ENCODE assay signal across 23 cellular contexts in the genomic region with DNA sequence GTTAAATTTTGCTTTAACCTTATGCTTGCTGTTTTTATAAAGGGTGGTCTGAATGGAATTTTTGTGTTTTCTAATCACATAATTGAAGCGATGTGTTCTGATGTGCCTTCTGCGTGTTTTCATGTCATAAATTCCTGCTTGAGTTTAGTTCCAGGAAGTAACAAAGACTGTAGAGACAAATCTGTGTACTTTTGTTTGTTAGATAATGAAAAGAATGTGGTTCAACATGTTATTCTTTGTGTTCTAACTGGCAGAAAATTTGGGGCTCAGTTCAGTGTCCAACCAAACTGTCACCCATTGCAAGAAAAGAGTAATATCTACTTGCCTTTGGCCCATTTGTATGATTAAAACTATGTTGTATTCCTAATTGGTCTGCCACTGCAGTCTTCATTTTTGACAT.
DNase-seq lines count a peak whose midpoint lies in the region; ATAC-seq, FAIRE-seq and TF ChIP-seq lines count a peak whose summit lies in the region.
"Had no signal": no experiment of that assay in that cellular context is flagged by ENCODE, and none has a peak within 500 bp of the region (broad histone marks: within the 10 kb centered on the region; RNA-seq: fewer than 3 reads in every experiment).

No MANE protein-coding gene starts in this region.

- peak overlapping the region; percentile 26 for H3K4me3 Mint-ChIP-seq in T-helper 2 cell treated with Interferon-gamma antibody and Interleukin-4, amounts not matched to agents 5 μg/mL and 100 μg/mL, for 36 hours
- H3K4me3 Mint-ChIP-seq in progenitor cell of endocrine pancreas (ENCODE audit: low read depth) = no peak overlapping the region
- H3K4me3 Mint-ChIP-seq: activated CD8-positive, alpha-beta T cell treated with anti-CD3 and anti-CD28 coated beads, Interleukin-2, amount 10 ng/mL, durations not matched to agents 7 days and 5 days; activated naive CD8-positive, alpha-beta T cell treated with anti-CD3 and anti-CD28 coated beads, Interleukin-2, amount 50 U/mL, for 24 hours; brain; CD14-positive monocyte; nephron; T-cell had no signal

- peak overlapping the region; percentile 18 for H3K27ac Mint-ChIP-seq in T-helper 2 cell treated with Interferon-gamma antibody and Interleukin-4, amounts not matched to agents 5 μg/mL and 100 μg/mL, for 36 hours
- H3K27ac Mint-ChIP-seq in progenitor cell of endocrine pancreas = peak overlapping the region; percentile 29
- H3K27ac Mint-ChIP-seq: activated CD8-positive, alpha-beta T cell treated with anti-CD3 and anti-CD28 coated beads, Interleukin-2, amount 10 ng/mL, durations not matched to agents 7 days and 5 days; activated naive CD8-positive, alpha-beta T cell treated with anti-CD3 and anti-CD28 coated beads, Interleukin-2, amount 50 U/mL, for 24 hours; CD14-positive monocyte; nephron; T-cell had no signal

- H3K4me1 Mint-ChIP-seq in T-helper 2 cell treated with Interferon-gamma antibody and Interleukin-4, amounts not matched to agents 5 μg/mL and 100 μg/mL, for 36 hours (ENCODE audit: low read depth) = peaks cover 21% of the 10 kb centered on the region
- H3K4me1 Mint-ChIP-seq in progenitor cell of endocrine pancreas (ENCODE audit: low read depth) = peaks cover 19% of the 10 kb centered on the region
- H3K4me1 Mint-ChIP-seq: CD14-positive monocyte, nephron had no signal

- H3K9me3 ChIP-seq in hepatocyte (ENCODE audit: low read depth) (no peaks in the 10 kb centered on the region), prostate gland (no peaks in the 10 kb centered on the region), right cardiac atrium (ENCODE audit: control insufficient read depth, low read length) (no peaks in the 10 kb centered on the region)
- H3K9me3 ChIP-seq: SJCRH30 had no signal

- ATAC-seq in right cardiac atrium = no peak
- ATAC-seq: activated CD8-positive, alpha-beta T cell treated with anti-CD3 and anti-CD28 coated beads, Interleukin-2, amount 10 ng/mL, durations not matched to agents 7 days and 5 days; T-cell had no signal

- H3K4me3 ChIP-seq in hepatocyte (no peak overlapping the region), prostate gland (no peak overlapping the region), right cardiac atrium (ENCODE audit: low read length) (no peak overlapping the region)
- H3K4me3 ChIP-seq: left ventricle myocardium inferior, SJCRH30 had no signal

- no peak for DNase-seq in GM12891 (ENCODE audit: insufficient read length, low spot score)
- DNase-seq in T-helper 2 cell treated with Interferon-gamma antibody and Interleukin-4, amounts not matched to agents 5 μg/mL and 100 μg/mL, for 36 hours (ENCODE audit: low spot score) = no peak
- no peak for DNase-seq in hepatocyte (ENCODE audit: low spot score)
- no peak for DNase-seq in progenitor cell of endocrine pancreas (ENCODE audit: low spot score, unreplicated experiment)
- DNase-seq in NOMO-1 treated with dmso at 0.1 percent for 144 hours (lab: John Stamatoyannopoulos, UW; ENCODE audit: unreplicated experiment) = no peak
- DNase-seq in prostate gland (ENCODE audit: low spot score) = no peak
- DNase-seq in right cardiac atrium = no peak
- DNase-seq: activated CD4-positive, alpha-beta T cell treated with anti-CD3 and anti-CD28 coated beads for 1 hour; activated CD8-positive, alpha-beta T cell treated with anti-CD3 and anti-CD28 coated beads, Interleukin-2, amount 10 ng/mL, durations not matched to agents 7 days and 5 days; activated gamma-delta T cell treated with Interleukin-2 at 50 U/mL for 16 hours; activated naive CD8-positive, alpha-beta T cell treated with anti-CD3 and anti-CD28 coated beads, Interleukin-2, amount 50 U/mL, for 24 hours; erythroblast; hypothalamus; left ventricle myocardium inferior; posterior cingulate gyrus; SJCRH30; substantia nigra; T-cell had no signal

- H3K36me3 Mint-ChIP-seq in T-helper 2 cell treated with Interferon-gamma antibody and Interleukin-4, amounts not matched to agents 5 μg/mL and 100 μg/mL, for 36 hours (ENCODE audit: low read depth) = no peaks in the 10 kb centered on the region
- no peaks in the 10 kb centered on the region for H3K36me3 Mint-ChIP-seq in progenitor cell of endocrine pancreas (ENCODE audit: insufficient read depth)
- H3K36me3 Mint-ChIP-seq: brain, CD14-positive monocyte, T-cell had no signal

- H2AFZ ChIP-seq in hepatocyte = peak overlapping the region; percentile 22

- TF ChIP-seq POLR2A in GM12891 (IDR thresholded peaks at IDR 0.05; ENCODE audit: low read depth, low read length) = no peak
- TF ChIP-seq POLR2A in prostate gland (IDR thresholded peaks at IDR 0.05) = no peak

- no peak for TF ChIP-seq CTCF in hepatocyte (IDR thresholded peaks at IDR 0.05; ENCODE audit: poor library complexity)
- TF ChIP-seq CTCF in progenitor cell of endocrine pancreas (IDR thresholded peaks at IDR 0.05; ENCODE audit: unreplicated experiment) = no peak
- no peak for TF ChIP-seq CTCF in prostate gland (IDR thresholded peaks at IDR 0.05)

- H3K27me3 Mint-ChIP-seq in T-helper 2 cell treated with Interferon-gamma antibody and Interleukin-4, amounts not matched to agents 5 μg/mL and 100 μg/mL, for 36 hours (ENCODE audit: low read depth) = peaks cover 16% of the 10 kb centered on the region
- no peaks in the 10 kb centered on the region for H3K27me3 Mint-ChIP-seq in progenitor cell of endocrine pancreas
- H3K27me3 Mint-ChIP-seq: brain, T-cell had no signal

- H3K9me2 ChIP-seq in hepatocyte (replicated peaks; ENCODE audit: insufficient read depth) = no peaks in the 10 kb centered on the region

- H3K4me1 ChIP-seq in hepatocyte (ENCODE audit: insufficient read depth) = peaks cover 6% of the 10 kb centered on the region
- H3K4me1 ChIP-seq in prostate gland (replicated peaks) = no peaks in the 10 kb centered on the region
- H3K4me1 ChIP-seq in right cardiac atrium (ENCODE audit: control insufficient read depth, insufficient read depth, low read length) = no peaks in the 10 kb centered on the region
- H3K4me1 ChIP-seq: left ventricle myocardium inferior, SJCRH30 had no signal

- H3K9me3 Mint-ChIP-seq in T-helper 2 cell treated with Interferon-gamma antibody and Interleukin-4, amounts not matched to agents 5 μg/mL and 100 μg/mL, for 36 hours = no peaks in the 10 kb centered on the region
- peaks cover 13% of the 10 kb centered on the region for H3K9me3 Mint-ChIP-seq in progenitor cell of endocrine pancreas (ENCODE audit: low read depth)
- H3K9me3 Mint-ChIP-seq: activated naive CD8-positive, alpha-beta T cell treated with anti-CD3 and anti-CD28 coated beads, Interleukin-2, amount 50 U/mL, for 24 hours had no signal

- H3K79me2 ChIP-seq in hepatocyte = no peaks in the 10 kb centered on the region

- intact Hi-C loops in prostate gland (cut with DNase I) (no loop called here), right cardiac atrium (cut with DNase I) (no loop called here)

- H3K27me3 ChIP-seq in hepatocyte (no peaks in the 10 kb centered on the region), prostate gland (replicated peaks; ENCODE audit: insufficient read depth) (no peaks in the 10 kb centered on the region), right cardiac atrium (ENCODE audit: control insufficient read depth, insufficient read depth) (no peaks in the 10 kb centered on the region)
- H3K27me3 ChIP-seq: SJCRH30 had no signal

- H3K27ac ChIP-seq in hepatocyte (peak overlapping the region; percentile 70), prostate gland (no peak overlapping the region), right cardiac atrium (ENCODE audit: low read length) (no peak overlapping the region)
- H3K27ac ChIP-seq: left ventricle myocardium inferior, SJCRH30 had no signal

- 21% methylated on average over 2 of the region's 2 CpGs for WGBS in hepatocyte (ENCODE audit: low lambda C conversion rate, missing lambda C conversion rate)
- 32% methylated on average over 2 of the region's 2 CpGs for WGBS in prostate gland
- WGBS in right cardiac atrium = 51% methylated on average over 2 of the region's 2 CpGs

- peak; percentile 40 for FAIRE-seq in GM12891 (lab: Jason Lieb, UNC)
- FAIRE-seq: frontal cortex, TTC549 had no signal

- H3K36me3 ChIP-seq in hepatocyte (replicated peaks; ENCODE audit: insufficient read depth, low read depth) (no peaks in the 10 kb centered on the region), prostate gland (no peaks in the 10 kb centered on the region)
- H3K36me3 ChIP-seq: left ventricle myocardium inferior, SJCRH30 had no signal

- H4K20me1 ChIP-seq in hepatocyte (ENCODE audit: insufficient read depth, poor library complexity, severe bottlenecking) = no peaks in the 10 kb centered on the region

- H3K4me2 ChIP-seq in hepatocyte = peak overlapping the region; percentile 66

TF ChIP-seq in GM12891, 5 proteins besides CTCF, POLR2A, EP300 and RAD21:
- TF ChIP-seq SPI1 (IDR thresholded peaks at IDR 0.05; ENCODE audit: low read depth, low read length) (no peak), TAF1 (IDR thresholded peaks at IDR 0.05; ENCODE audit: low read depth, low read length) (no peak), PAX5 (IDR thresholded peaks at IDR 0.05; ENCODE audit: insufficient read depth, low read length, severe bottlenecking) (no peak), POLR2AphosphoS5 (IDR thresholded peaks at IDR 0.05; ENCODE audit: low read depth, low read length) (no peak), POU2F2 (IDR thresholded peaks at IDR 0.05; ENCODE audit: low read depth, low read length) (no peak)
